Comparison of ENCODE assay signal across 7 cellular contexts in the genomic region with DNA sequence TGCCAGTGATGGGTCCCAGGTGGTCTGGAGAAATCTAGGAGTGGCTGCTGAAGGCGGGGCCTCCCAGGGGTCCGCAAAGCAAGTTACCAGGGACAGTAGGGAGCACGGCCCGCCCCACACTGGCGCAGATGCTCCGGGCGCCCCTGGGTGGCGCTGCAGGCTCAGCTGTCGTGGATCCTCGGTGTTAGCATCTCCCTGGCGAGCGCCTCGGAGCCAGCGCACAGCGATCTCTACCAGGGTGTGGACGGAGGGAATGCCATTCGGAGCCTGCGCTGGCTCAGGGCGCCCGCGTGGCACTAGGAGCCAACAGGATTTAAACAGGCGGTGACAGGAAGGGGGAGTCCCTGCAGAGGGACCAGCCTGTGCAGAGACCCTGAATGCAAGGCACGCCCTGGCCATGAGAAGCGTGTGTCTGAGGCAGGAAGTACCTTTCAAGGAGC. TPM values are rescaled to one million over a fixed set of nuclear protein-coding genes. Genes with fewer than 3 reads are reported as not detected.
DNase-seq lines count a peak whose midpoint lies in the region; ATAC-seq, FAIRE-seq and TF ChIP-seq lines count a peak whose summit lies in the region.

No MANE protein-coding gene starts in this region.

- intact Hi-C loops in dendritic cell treated with granulocyte-macrophage colony-stimulating factor and Interleukin-4, amounts not matched to agents 40 ng/mL and 50 ng/mL, for 4 days (cut with micrococcal nuclease): loop anchor here (1.0 kb wide), 2 partner anchors 211 to 237 kb away; no protein-coding TSS in a partner anchor
- intact Hi-C loops in HepG2 (cut with micrococcal nuclease; ENCODE audit: unreplicated experiment): loop anchor here (2.0 kb wide), 1 partner anchor 212 kb away; no protein-coding TSS in a partner anchor

- TF ChIP-seq EP300 in HepG2 (IDR thresholded peaks at IDR 0.05; ENCODE audit: low read depth in 2 of 2, low read length in 2 of 2): no peak
- TF ChIP-seq EP300 in HepG2 (CRISPR knock-in tag; IDR thresholded peaks at IDR 0.05; ENCODE audit: borderline replicate concordance): no peak

- peak; percentile 98 for TF ChIP-seq CTCF in HepG2 (CRISPR knock-in tag; IDR thresholded peaks at IDR 0.05)

- POLR2A ChIA-PET in HepG2 (lab: Yijun Ruan, JAX): interaction anchor here (1.0 to 1.5 kb wide), 3 partner anchors 20 to 92 kb away, joined by 3 to 4 read pairs (median 4); a partner anchor contains a TSS

- FAIRE-seq in HepG2 (lab: Jason Lieb, UNC): peak; percentile 32

- no peak overlapping the region for H3K4me3 Mint-ChIP-seq in dendritic cell treated with granulocyte-macrophage colony-stimulating factor and Interleukin-4, amounts not matched to agents 40 ng/mL and 50 ng/mL, for 4 days

- CTCF ChIA-PET in HepG2 (lab: Yijun Ruan, JAX; ENCODE audit: low intra/inter-chr PET ratio, low total read pairs): interaction anchor here (0.6 to 1.6 kb wide), 7 partner anchors 26 to 210 kb away, joined by 3 to 10 read pairs (median 4); no protein-coding TSS in a partner anchor

- TF ChIP-seq RAD21 in HepG2 (CRISPR knock-in tag; IDR thresholded peaks at IDR 0.05): peak; percentile 96

- DNase-seq in NCI-H460 (ENCODE audit: extremely low read depth, low read depth) (peak; percentile 63), HepG2 (ENCODE audit: low spot score) (peak; percentile 64)
- peak; percentile 42 to 45 for DNase-seq in activated CD4-positive, alpha-beta T cell treated with anti-CD3 and anti-CD28 coated beads for 4 hours
- peak; percentile 65 for DNase-seq in stimulated activated CD4-positive, alpha-beta T cell treated with anti-CD3 and anti-CD28 coated beads, Interleukin-4, amount 100 ng/mL, for 24 hours

- H3K4me3 ChIP-seq in HepG2 (replicated peaks in 1 of 3; ENCODE audit: insufficient read depth in 1 of 3, low read depth in 2 of 3, low read length in 3 of 3): peak overlapping the region in 2 of 3 experiments; percentile 4 to 44; a peak in 2 of 6 replicates

- peaks cover 26% of the 10 kb centered on the region for H3K4me1 ChIP-seq in HepG2 (ENCODE audit: insufficient read depth, low read length)

- no peaks in the 10 kb centered on the region for H3K79me2 ChIP-seq in HepG2 (ENCODE audit: insufficient read depth, low read length)

- peaks cover 17% of the 10 kb centered on the region for H3K36me3 Mint-ChIP-seq in dendritic cell treated with granulocyte-macrophage colony-stimulating factor and Interleukin-4, amounts not matched to agents 40 ng/mL and 50 ng/mL, for 4 days (ENCODE audit: low read depth)

- no peaks in the 10 kb centered on the region for H3K9me3 Mint-ChIP-seq in dendritic cell treated with granulocyte-macrophage colony-stimulating factor and Interleukin-4, amounts not matched to agents 40 ng/mL and 50 ng/mL, for 4 days

- peak overlapping the region; percentile 35 for H3K27ac Mint-ChIP-seq in dendritic cell treated with granulocyte-macrophage colony-stimulating factor and Interleukin-4, amounts not matched to agents 40 ng/mL and 50 ng/mL, for 4 days

- no peaks in the 10 kb centered on the region for H3K36me3 ChIP-seq in HepG2 (replicated peaks in 1 of 2; ENCODE audit: control insufficient read depth in 1 of 2, insufficient read depth in 2 of 2, low read length in 2 of 2)

- H3K4me2 ChIP-seq in HepG2 (ENCODE audit: low read depth, low read length): peak overlapping the region; percentile 81

- 0 out of 5 replicates have a peak, but pooled peaks cover 0 to 6% of the 10 kb centered on the region in 2 experiments for H3K27me3 ChIP-seq in HepG2 (ENCODE audit: control insufficient read depth in 1 of 2, insufficient read depth in 2 of 2, low read length in 2 of 2)

- 15% methylated on average over 11 of the region's 24 CpGs for WGBS in HepG2 (ENCODE audit: low lambda C conversion rate)

- no TSS peak for BruUV-seq in HepG2 (replicated peaks; lab: Mats Ljungman, UMichigan)

- no peaks in the 10 kb centered on the region for H4K20me1 ChIP-seq in HepG2 (ENCODE audit: insufficient read depth, low read length)

- H3K27me3 Mint-ChIP-seq in dendritic cell treated with granulocyte-macrophage colony-stimulating factor and Interleukin-4, amounts not matched to agents 40 ng/mL and 50 ng/mL, for 4 days: peaks cover 23% of the 10 kb centered on the region

- peak overlapping the region; percentile 13; the same call in 1 of the 2 replicates for H3K9ac ChIP-seq in HepG2 (ENCODE audit: insufficient read depth, low read depth, low read length)

- H2AFZ ChIP-seq in HepG2 (ENCODE audit: low read length): no peak overlapping the region

- H3K27ac ChIP-seq in HepG2 (ENCODE audit: extremely low read length, insufficient read depth, low read length): no peak overlapping the region

- H3K9me3 ChIP-seq in HepG2 (ENCODE audit: low read length): no peaks in the 10 kb centered on the region

- H3K4me1 Mint-ChIP-seq in dendritic cell treated with granulocyte-macrophage colony-stimulating factor and Interleukin-4, amounts not matched to agents 40 ng/mL and 50 ng/mL, for 4 days (ENCODE audit: low read depth): peaks cover 24% of the 10 kb centered on the region

- no peak for TF ChIP-seq POLR2A in HepG2 (IDR thresholded peaks at IDR 0.05; ENCODE audit: insufficient read depth in 1 of 2, low read depth in 2 of 2, low read length in 2 of 2)

- in situ Hi-C loops in HepG2 (cut with HindIII; ENCODE audit: extremely low pct_ligation_motif_present, low pct_unique_long_range_greater_than_20kb): loop anchor here (5.0 kb wide), 1 partner anchor 191 kb away; no protein-coding TSS in a partner anchor

- ATAC-seq in GM18511 (IDR thresholded peaks at IDR 0.05; ENCODE audit: unreplicated experiment): peak; percentile 74
- ATAC-seq in HG03159 (IDR thresholded peaks at IDR 0.05; ENCODE audit: unreplicated experiment): peak; percentile 74
- ATAC-seq in HepG2: peak; percentile 88

RNA-seq across cellular contexts. Expression of a gene that starts 20.2 kb away (rescaled TPM):
- total RNA-seq in NCI-H460 (2014; rRNA removed; shearing (Covaris generic)): 16.8 and 27.7 TPM in 2 replicates
- 77.1 and 98.0 TPM in 2 replicates for polyA plus RNA-seq in NCI-H460 (2014; cell fraction: nucleus; rRNA removed)
- 4.5 and 13.4 TPM in 2 replicates for total RNA-seq in HepG2 (2016; rRNA removed; fragmentation: Illumina TruSeq; extraction: Trizol)
- 8.3 and 10.6 TPM in 2 replicates for total RNA-seq in HepG2 (2016; cell fraction: cytosol; rRNA removed; fragmentation: Illumina TruSeq; extraction: Trizol; ENCODE audit: low read depth)
- 3.4 and 13.2 TPM in 2 replicates for total RNA-seq in HepG2 (2016; cell fraction: insoluble cytoplasmic fraction; rRNA removed; fragmentation: Illumina TruSeq; extraction: Trizol)
- 7.7 and 10.7 TPM in 2 replicates for total RNA-seq in HepG2 (2016; cell fraction: membrane; rRNA removed; fragmentation: Illumina TruSeq; extraction: Trizol)
- total RNA-seq in HepG2 (2016; cell fraction: nucleus; rRNA removed; fragmentation: Illumina TruSeq; extraction: Trizol): 12.9 and 21.0 TPM in 2 replicates
- polyA plus RNA-seq in HepG2 (2011; rRNA removed): 23.2 and 36.6 TPM in 2 replicates
- polyA plus RNA-seq in HepG2 (2011; cell fraction: cytosol; rRNA removed): 13.7 and 17.5 TPM in 2 replicates
- polyA plus RNA-seq in HepG2 (2011; cell fraction: nucleus; rRNA removed): 236 and 242 TPM in 2 replicates
- polyA plus RNA-seq in HepG2 (2012): 5.1 and 11.5 TPM in 2 replicates
- 8.0 and 9.6 TPM in 2 replicates for polyA plus RNA-seq in HepG2 (2016; cell fraction: cytosol; fragmentation: Illumina TruSeq; extraction: Trizol; ENCODE audit: low read depth)
- polyA plus RNA-seq in HepG2 (2016; cell fraction: insoluble cytoplasmic fraction; fragmentation: Illumina TruSeq; extraction: Trizol; ENCODE audit: low read depth): 4.7 and 5.0 TPM in 2 replicates
- polyA plus RNA-seq in HepG2 (2016; cell fraction: membrane; fragmentation: Illumina TruSeq; extraction: Trizol; ENCODE audit: low read depth): 7.9 and 9.0 TPM in 2 replicates
- polyA plus RNA-seq in HepG2 (2016; cell fraction: nucleus; fragmentation: Illumina TruSeq; extraction: Trizol; ENCODE audit: insufficient read depth, low read depth): 36.8 and 37.1 TPM in 2 replicates
- polyA minus RNA-seq in HepG2 (2011; rRNA and poly(A)+ RNA removed; ENCODE audit: low replicate concordance): 30.7 and 67.4 TPM in 2 replicates
- 10.5 and 13.0 TPM in 2 replicates for polyA minus RNA-seq in HepG2 (2011; cell fraction: cytosol; rRNA and poly(A)+ RNA removed)
- polyA minus RNA-seq in HepG2 (2011; cell fraction: nucleus; rRNA and poly(A)+ RNA removed): 10.9 and 15.8 TPM in 2 replicates

RNA-seq across cellular contexts. Expression of a gene that starts 43.1 kb away (rescaled TPM):
- 19.3 and 23.1 TPM in 2 replicates for total RNA-seq in NCI-H460 (2014; rRNA removed; shearing (Covaris generic))
- polyA plus RNA-seq in NCI-H460 (2014; cell fraction: nucleus; rRNA removed): 72.9 and 89.1 TPM in 2 replicates
- total RNA-seq in HepG2 (2016; rRNA removed; fragmentation: Illumina TruSeq; extraction: Trizol): 54.7 and 124 TPM in 2 replicates
- total RNA-seq in HepG2 (2016; cell fraction: cytosol; rRNA removed; fragmentation: Illumina TruSeq; extraction: Trizol; ENCODE audit: low read depth): 17.6 and 17.8 TPM in 2 replicates
- total RNA-seq in HepG2 (2016; cell fraction: insoluble cytoplasmic fraction; rRNA removed; fragmentation: Illumina TruSeq; extraction: Trizol): 51.3 and 120 TPM in 2 replicates
- 42.1 and 45.1 TPM in 2 replicates for total RNA-seq in HepG2 (2016; cell fraction: membrane; rRNA removed; fragmentation: Illumina TruSeq; extraction: Trizol)
- total RNA-seq in HepG2 (2016; cell fraction: nucleus; rRNA removed; fragmentation: Illumina TruSeq; extraction: Trizol): 103 and 115 TPM in 2 replicates
- 90.1 and 125 TPM in 2 replicates for polyA plus RNA-seq in HepG2 (2011; rRNA removed)
- polyA plus RNA-seq in HepG2 (2011; cell fraction: cytosol; rRNA removed): 66.9 and 93.5 TPM in 2 replicates
- polyA plus RNA-seq in HepG2 (2011; cell fraction: nucleus; rRNA removed): 77.8 and 97.6 TPM in 2 replicates
- polyA plus RNA-seq in HepG2 (2012): 111 and 112 TPM in 2 replicates
- 16.3 and 18.5 TPM in 2 replicates for polyA plus RNA-seq in HepG2 (2016; cell fraction: cytosol; fragmentation: Illumina TruSeq; extraction: Trizol; ENCODE audit: low read depth)
- 43.7 and 53.6 TPM in 2 replicates for polyA plus RNA-seq in HepG2 (2016; cell fraction: insoluble cytoplasmic fraction; fragmentation: Illumina TruSeq; extraction: Trizol; ENCODE audit: low read depth)
- polyA plus RNA-seq in HepG2 (2016; cell fraction: membrane; fragmentation: Illumina TruSeq; extraction: Trizol; ENCODE audit: low read depth): 27.1 and 32.3 TPM in 2 replicates
- polyA plus RNA-seq in HepG2 (2016; cell fraction: nucleus; fragmentation: Illumina TruSeq; extraction: Trizol; ENCODE audit: insufficient read depth, low read depth): 153 and 164 TPM in 2 replicates
- polyA minus RNA-seq in HepG2 (2011; rRNA and poly(A)+ RNA removed; ENCODE audit: low replicate concordance): 240 and 324 TPM in 2 replicates
- 65.5 and 71.3 TPM in 2 replicates for polyA minus RNA-seq in HepG2 (2011; cell fraction: cytosol; rRNA and poly(A)+ RNA removed)
- polyA minus RNA-seq in HepG2 (2011; cell fraction: nucleus; rRNA and poly(A)+ RNA removed): 23.2 and 36.6 TPM in 2 replicates

RNA-seq across cellular contexts. Expression of a gene that starts 46.2 kb away (rescaled TPM):
- total RNA-seq in NCI-H460 (2014; rRNA removed; shearing (Covaris generic)): 3.2 and 4.6 TPM in 2 replicates
- 4.0 and 8.2 TPM in 2 replicates for polyA plus RNA-seq in NCI-H460 (2014; cell fraction: nucleus; rRNA removed)
- total RNA-seq in HepG2 (2016; rRNA removed; fragmentation: Illumina TruSeq; extraction: Trizol): 1.2 and 1.3 TPM in 2 replicates
- total RNA-seq in HepG2 (2016; cell fraction: cytosol; rRNA removed; fragmentation: Illumina TruSeq; extraction: Trizol; ENCODE audit: low read depth): 0.61 and 2.5 TPM in 2 replicates
- total RNA-seq in HepG2 (2016; cell fraction: insoluble cytoplasmic fraction; rRNA removed; fragmentation: Illumina TruSeq; extraction: Trizol): 1.2 and 1.4 TPM in 2 replicates
- total RNA-seq in HepG2 (2016; cell fraction: membrane; rRNA removed; fragmentation: Illumina TruSeq; extraction: Trizol): 1.2 and 1.4 TPM in 2 replicates
- 0.72 and 0.84 TPM in 2 replicates for total RNA-seq in HepG2 (2016; cell fraction: nucleus; rRNA removed; fragmentation: Illumina TruSeq; extraction: Trizol)
- polyA plus RNA-seq in HepG2 (2011; rRNA removed): 2.0 and 2.2 TPM in 2 replicates
- 1.3 and 3.0 TPM in 2 replicates for polyA plus RNA-seq in HepG2 (2011; cell fraction: cytosol; rRNA removed)
- 2.5 and 3.7 TPM in 2 replicates for polyA plus RNA-seq in HepG2 (2011; cell fraction: nucleus; rRNA removed)
- polyA plus RNA-seq in HepG2 (2012): 1.4 and 2.3 TPM in 2 replicates
- 1.5 and 1.7 TPM in 2 replicates for polyA plus RNA-seq in HepG2 (2016; cell fraction: cytosol; fragmentation: Illumina TruSeq; extraction: Trizol; ENCODE audit: low read depth)
- polyA plus RNA-seq in HepG2 (2016; cell fraction: insoluble cytoplasmic fraction; fragmentation: Illumina TruSeq; extraction: Trizol; ENCODE audit: low read depth): 1.9 and 2.5 TPM in 2 replicates
- polyA plus RNA-seq in HepG2 (2016; cell fraction: membrane; fragmentation: Illumina TruSeq; extraction: Trizol; ENCODE audit: low read depth): 1.9 and 2.3 TPM in 2 replicates
- 2.9 and 6.6 TPM in 2 replicates for polyA plus RNA-seq in HepG2 (2016; cell fraction: nucleus; fragmentation: Illumina TruSeq; extraction: Trizol; ENCODE audit: insufficient read depth, low read depth)
- 2.6 and 7.7 TPM in 2 replicates for polyA minus RNA-seq in HepG2 (2011; rRNA and poly(A)+ RNA removed; ENCODE audit: low replicate concordance)
- polyA minus RNA-seq in HepG2 (2011; cell fraction: cytosol; rRNA and poly(A)+ RNA removed): 2.8 and 11.9 TPM in 2 replicates
- 1.1 and 1.3 TPM in 2 replicates for polyA minus RNA-seq in HepG2 (2011; cell fraction: nucleus; rRNA and poly(A)+ RNA removed)

RNA-seq across cellular contexts. Expression of a gene that starts 54.4 kb away (rescaled TPM):
- total RNA-seq in NCI-H460 (2014; rRNA removed; shearing (Covaris generic)): 89.8 and 95.9 TPM in 2 replicates
- polyA plus RNA-seq in NCI-H460 (2014; cell fraction: nucleus; rRNA removed): 127 and 149 TPM in 2 replicates
- 65.8 and 108 TPM in 2 replicates for total RNA-seq in HepG2 (2016; rRNA removed; fragmentation: Illumina TruSeq; extraction: Trizol)
- 28.4 and 32.7 TPM in 2 replicates for total RNA-seq in HepG2 (2016; cell fraction: cytosol; rRNA removed; fragmentation: Illumina TruSeq; extraction: Trizol; ENCODE audit: low read depth)
- total RNA-seq in HepG2 (2016; cell fraction: insoluble cytoplasmic fraction; rRNA removed; fragmentation: Illumina TruSeq; extraction: Trizol): 63.3 and 108 TPM in 2 replicates
- 64.5 and 65.2 TPM in 2 replicates for total RNA-seq in HepG2 (2016; cell fraction: membrane; rRNA removed; fragmentation: Illumina TruSeq; extraction: Trizol)
- 91.8 and 110 TPM in 2 replicates for total RNA-seq in HepG2 (2016; cell fraction: nucleus; rRNA removed; fragmentation: Illumina TruSeq; extraction: Trizol)
- polyA plus RNA-seq in HepG2 (2011; rRNA removed): 91.8 and 98.4 TPM in 2 replicates
- polyA plus RNA-seq in HepG2 (2011; cell fraction: cytosol; rRNA removed): 80.8 and 110 TPM in 2 replicates
- polyA plus RNA-seq in HepG2 (2011; cell fraction: nucleus; rRNA removed): 56.1 and 66.5 TPM in 2 replicates
- 70.6 and 81.6 TPM in 2 replicates for polyA plus RNA-seq in HepG2 (2012)
- 18.4 and 22.5 TPM in 2 replicates for polyA plus RNA-seq in HepG2 (2016; cell fraction: cytosol; fragmentation: Illumina TruSeq; extraction: Trizol; ENCODE audit: low read depth)
- 56.1 and 57.8 TPM in 2 replicates for polyA plus RNA-seq in HepG2 (2016; cell fraction: insoluble cytoplasmic fraction; fragmentation: Illumina TruSeq; extraction: Trizol; ENCODE audit: low read depth)
- 34.4 and 36.5 TPM in 2 replicates for polyA plus RNA-seq in HepG2 (2016; cell fraction: membrane; fragmentation: Illumina TruSeq; extraction: Trizol; ENCODE audit: low read depth)
- 134 TPM in 2 replicates for polyA plus RNA-seq in HepG2 (2016; cell fraction: nucleus; fragmentation: Illumina TruSeq; extraction: Trizol; ENCODE audit: insufficient read depth, low read depth)
- polyA minus RNA-seq in HepG2 (2011; rRNA and poly(A)+ RNA removed; ENCODE audit: low replicate concordance): 305 and 789 TPM in 2 replicates
- 108 and 118 TPM in 2 replicates for polyA minus RNA-seq in HepG2 (2011; cell fraction: cytosol; rRNA and poly(A)+ RNA removed)
- 63.0 and 82.7 TPM in 2 replicates for polyA minus RNA-seq in HepG2 (2011; cell fraction: nucleus; rRNA and poly(A)+ RNA removed)
